10 cellular contexts compared by ENCODE assay signal in the genomic region with DNA sequence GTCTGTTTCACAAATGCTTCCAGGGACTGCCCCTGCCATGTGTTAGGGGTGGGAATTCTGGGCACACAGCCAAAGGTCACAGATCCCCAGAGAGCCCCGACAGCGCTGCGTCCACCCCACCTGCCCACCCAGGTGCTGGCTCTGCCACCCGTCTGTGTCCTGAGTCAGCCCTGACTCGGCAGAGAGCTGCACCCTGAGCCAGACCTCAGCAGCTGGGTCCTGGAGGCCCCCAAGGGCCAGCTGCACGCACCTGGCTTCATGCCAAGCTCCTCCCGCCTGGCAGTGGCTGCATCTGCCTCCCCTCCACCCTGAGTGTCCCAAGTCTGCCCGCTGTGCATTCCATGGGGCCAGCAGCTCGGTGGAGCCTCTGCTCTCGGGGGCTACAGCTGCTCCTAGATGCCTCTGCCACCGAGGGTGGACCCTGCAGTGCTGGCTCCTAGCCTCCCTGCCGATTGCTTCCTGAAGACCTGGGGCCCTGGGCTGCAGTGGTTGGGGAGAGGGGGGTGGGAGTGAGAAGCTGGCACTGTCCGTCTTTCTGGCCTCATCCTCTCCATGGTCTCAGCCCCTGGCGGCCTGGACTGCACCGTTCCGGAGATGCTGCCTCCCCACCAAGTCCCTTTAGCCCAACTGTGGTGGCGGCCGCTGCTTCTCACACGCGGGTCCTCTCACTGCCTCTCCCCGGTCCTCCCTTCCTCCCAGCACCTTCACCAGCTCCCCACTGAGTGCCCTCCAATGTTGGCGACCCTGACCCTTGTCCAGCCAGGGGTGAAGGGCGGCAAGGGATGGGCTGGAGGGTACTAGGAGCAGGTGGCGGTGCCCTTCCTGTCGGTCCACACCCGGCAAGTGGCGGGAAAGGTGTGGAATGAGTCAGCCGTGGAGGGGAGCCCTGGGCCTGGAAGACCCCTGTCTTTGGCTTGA. TPM values are rescaled to one million over a fixed set of nuclear protein-coding genes. Genes with fewer than 3 reads are reported as not detected.
DNase-seq lines count a peak whose midpoint lies in the region; ATAC-seq and TF ChIP-seq lines count a peak whose summit lies in the region.
"Had no signal": no experiment of that assay in that cellular context is flagged by ENCODE, and none has a peak within 500 bp of the region (broad histone marks: within the 10 kb centered on the region; RNA-seq: fewer than 3 reads in every experiment).

No MANE protein-coding gene starts in this region.

- H3K4me1 Mint-ChIP-seq in HFFc6 (ENCODE audit: low read depth): peaks cover 13% of the 10 kb centered on the region

- no peaks in the 10 kb centered on the region for H4K20me1 ChIP-seq in fibroblast of lung (ENCODE audit: control insufficient read depth, extremely low read depth, insufficient read depth, low read length)

- intact Hi-C loops in left cardiac atrium (cut with DNase I) (no loop called here), Right ventricle myocardium inferior (cut with DNase I) (no loop called here)

- peak in 1 of 2 donors; percentile 9 for ATAC-seq in left cardiac atrium
- ATAC-seq in Right ventricle myocardium inferior: no peak
- no peak for ATAC-seq in GM18868 (IDR thresholded peaks at IDR 0.05; ENCODE audit: unreplicated experiment)
- ATAC-seq in GM19452 (IDR thresholded peaks at IDR 0.05; ENCODE audit: unreplicated experiment): no peak

- H2AFZ ChIP-seq in fibroblast of lung (ENCODE audit: low read length): no peak overlapping the region

- no peak overlapping the region for H3K4me3 ChIP-seq in fibroblast of lung (replicated peaks in 1 of 4; ENCODE audit: control extremely low read depth in 1 of 4, insufficient read depth in 1 of 4, low read depth in 3 of 4, low read length in 4 of 4)

- peaks cover 22% of the 10 kb centered on the region for H3K4me1 ChIP-seq in fibroblast of lung (ENCODE audit: control insufficient read depth, extremely low read depth, insufficient read depth, low read length)

- no peaks in the 10 kb centered on the region for H3K9me3 ChIP-seq in fibroblast of lung (ENCODE audit: control insufficient read depth, insufficient read depth, low read depth, low read length)

- DNase-seq in left cardiac atrium (peak; percentile 39), Right ventricle myocardium inferior (ENCODE audit: missing footprints) (no peak), NCI-H69 (lab: John Stamatoyannopoulos, UW) (peak; percentile 97), fibroblast of lung (ENCODE audit: low read depth in 2 of 2) (peak; percentile 41 to 75), HFFc6 (no peak), SIG-M5 treated with dmso at 0.1 percent for 504 hours (lab: John Stamatoyannopoulos, UW; ENCODE audit: unreplicated experiment) (no peak)
- DNase-seq: CD4-positive, alpha-beta memory T cell had no signal

- H3K4me2 ChIP-seq in fibroblast of lung (ENCODE audit: extremely low read depth, insufficient read depth, low read length): peak overlapping the region; percentile 68

- H3K36me3 Mint-ChIP-seq in HFFc6 (ENCODE audit: low read depth): no peaks in the 10 kb centered on the region

- peaks cover 8% of the 10 kb centered on the region for H3K27me3 Mint-ChIP-seq in HFFc6 (ENCODE audit: insufficient read depth)

- H3K9ac ChIP-seq in fibroblast of lung (ENCODE audit: insufficient read depth, low read length): no peak overlapping the region

- H3K9me3 Mint-ChIP-seq in HFFc6: no peaks in the 10 kb centered on the region
- H3K9me3 Mint-ChIP-seq: CD4-positive, alpha-beta memory T cell had no signal

- H3K27ac ChIP-seq in fibroblast of lung (ENCODE audit: insufficient read depth, low read length): no peak overlapping the region

- no peak overlapping the region for H3K27ac Mint-ChIP-seq in HFFc6
- H3K27ac Mint-ChIP-seq: CD4-positive, alpha-beta memory T cell had no signal

- H3K79me2 ChIP-seq in fibroblast of lung (ENCODE audit: control insufficient read depth, insufficient read depth, low read length): no peaks in the 10 kb centered on the region

- H3K4me3 Mint-ChIP-seq in HFFc6: no peak overlapping the region

- no peaks in the 10 kb centered on the region for H3K36me3 ChIP-seq in fibroblast of lung (ENCODE audit: control insufficient read depth, insufficient read depth, low read length)

- TF ChIP-seq CTCF in fibroblast of lung (conservative IDR thresholded peaks at IDR 0.05 in 1 of 2, IDR thresholded peaks at IDR 0.05 in 1 of 2; ENCODE audit: low read depth in 1 of 2, low read length in 2 of 2): peak in 1 of 2 donors; percentile 4
- no peak for TF ChIP-seq CTCF in HFFc6 (IDR thresholded peaks at IDR 0.05)

- no peaks in the 10 kb centered on the region for H3K27me3 ChIP-seq in fibroblast of lung (ENCODE audit: control insufficient read depth, insufficient read depth, low read length)

RNA-seq across cellular contexts. Expression of a gene that starts 3.0 kb away (rescaled TPM):
- total RNA-seq in left cardiac atrium (10 to 100 TPM in 1 of 2 donors, 1 to 10 TPM in 1; 6.6 to 12.6 TPM), Right ventricle myocardium inferior (4.9 TPM), fibroblast of lung (17.3 and 31.1 TPM in 2 replicates)
- polyA plus RNA-seq in fibroblast of lung: 17.5 and 21.0 TPM in 2 replicates
- polyA plus RNA-seq in fibroblast of lung (2012): 35.7 and 37.2 TPM in 2 replicates
- 80.7 and 91.7 TPM in 2 replicates for polyA minus RNA-seq in fibroblast of lung (ENCODE audit: low replicate concordance)
- total RNA-seq in HFFc6 (2021; fragmentation: NEBNext Ultra II Directional; extraction: Animal tissue kit (Norgen Biotek cat#: 25700)): 1 to 10 TPM; 1.7 to 3.9 (median 2.8) TPM

RNA-seq across cellular contexts. Expression of a gene that starts 13.2 kb away (rescaled TPM):
- 1 to 10 TPM in 1 of 2 donors, under 1 TPM in 1; 0.60 to 1.8 TPM for total RNA-seq in left cardiac atrium
- 0.73 TPM for total RNA-seq in Right ventricle myocardium inferior
- under 0.01 and 0.17 TPM in 2 replicates for total RNA-seq in fibroblast of lung
- polyA plus RNA-seq in fibroblast of lung: not detected in 2 replicates
- 0.10 TPM in 1 of 2 replicates, not detected in the other for polyA plus RNA-seq in fibroblast of lung (2012)
- 0.47 TPM in 1 of 2 replicates, not detected in the other for polyA minus RNA-seq in fibroblast of lung (ENCODE audit: low replicate concordance)
- under 1 TPM in 1 of 6 experiments, not detected in 5; 0.20 TPM for total RNA-seq in HFFc6 (2021; fragmentation: NEBNext Ultra II Directional; extraction: Animal tissue kit (Norgen Biotek cat#: 25700))

RNA-seq across cellular contexts. Expression of a gene that starts 28.5 kb away (rescaled TPM):
- total RNA-seq in left cardiac atrium (not detected), Right ventricle myocardium inferior (not detected), fibroblast of lung (0.17 TPM in 1 of 2 replicates, not detected in the other)
- 0.05 TPM in 1 of 2 replicates, not detected in the other for polyA plus RNA-seq in fibroblast of lung
- polyA plus RNA-seq in fibroblast of lung (2012): not detected in 2 replicates
- 0.93 TPM in 1 of 2 replicates, not detected in the other for polyA minus RNA-seq in fibroblast of lung (ENCODE audit: low replicate concordance)
- under 1 TPM in 2 of 6 experiments, not detected in 4; 0.10 to 0.14 TPM for total RNA-seq in HFFc6 (2021; fragmentation: NEBNext Ultra II Directional; extraction: Animal tissue kit (Norgen Biotek cat#: 25700))
- total RNA-seq: activated CD8-positive, alpha-beta memory T cell treated with anti-CD3 and anti-CD28 coated beads for 36 hours; CD4-positive, alpha-beta memory T cell had no signal
- polyA plus RNA-seq: CD4-positive, alpha-beta memory T cell had no signal

RNA-seq across cellular contexts. Expression of a gene that starts 41.0 kb away (rescaled TPM):
- total RNA-seq in left cardiac atrium: 1 to 10 TPM in 1 of 2 donors, under 1 TPM in 1; 0.32 to 1.4 TPM
- 0.76 TPM for total RNA-seq in Right ventricle myocardium inferior
- not detected in 2 replicates for total RNA-seq in fibroblast of lung
- polyA plus RNA-seq in fibroblast of lung: not detected in 2 replicates
- not detected in 2 replicates for polyA plus RNA-seq in fibroblast of lung (2012)
- polyA minus RNA-seq in fibroblast of lung (ENCODE audit: low replicate concordance): not detected in 2 replicates
- not detected for total RNA-seq in HFFc6 (2021; fragmentation: NEBNext Ultra II Directional; extraction: Animal tissue kit (Norgen Biotek cat#: 25700))
- total RNA-seq: activated CD8-positive, alpha-beta memory T cell treated with anti-CD3 and anti-CD28 coated beads for 36 hours; CD4-positive, alpha-beta memory T cell had no signal
- polyA plus RNA-seq: CD4-positive, alpha-beta memory T cell had no signal

RNA-seq across cellular contexts. Expression of a gene that starts 57.1 kb away (rescaled TPM):
- total RNA-seq in left cardiac atrium (10 to 100 TPM; 63.6 to 88.2 TPM), Right ventricle myocardium inferior (62.6 TPM), fibroblast of lung (41.3 and 64.9 TPM in 2 replicates)
- polyA plus RNA-seq in fibroblast of lung: 112 and 139 TPM in 2 replicates
- 97.6 and 104 TPM in 2 replicates for polyA plus RNA-seq in fibroblast of lung (2012)
- polyA minus RNA-seq in fibroblast of lung (ENCODE audit: low replicate concordance): 201 and 240 TPM in 2 replicates
- 100 to 1,000 TPM; 116 to 128 (median 118) TPM for total RNA-seq in HFFc6 (2021; fragmentation: NEBNext Ultra II Directional; extraction: Animal tissue kit (Norgen Biotek cat#: 25700))

Comparison
In these comparisons a context has a peak if more than half of its experiments do, and no peak if none do; other contexts are left out.
1. DNase-seq: peak in left cardiac atrium (single experiment), NCI-H69 (single experiment) and fibroblast of lung (2 of 2); none in Right ventricle myocardium inferior (single experiment), HFFc6 (single experiment) and SIG-M5 treated with dmso at 0.1 percent for 504 hours (single experiment).